1 cellular context compared by ENCODE assay signal in the genomic region with DNA sequence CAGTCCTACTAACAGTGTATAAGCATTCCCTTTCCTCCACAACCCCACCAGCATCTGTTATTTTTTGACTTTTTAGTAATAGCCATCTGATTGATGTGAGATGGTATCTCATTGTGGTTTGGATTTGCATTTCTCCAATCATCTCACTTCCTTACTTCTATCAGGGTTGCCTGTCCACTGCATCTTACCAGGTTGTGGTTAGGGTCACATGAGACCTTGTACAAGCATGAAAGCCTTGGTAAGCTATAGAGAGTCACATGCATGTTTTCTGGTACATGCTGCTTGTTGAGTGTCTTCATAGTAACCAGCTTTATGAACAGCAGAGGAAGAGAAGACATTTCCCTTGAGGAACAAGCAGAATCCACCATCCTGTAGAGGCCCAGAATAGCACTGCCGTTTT.
TF ChIP-seq lines count a peak whose summit lies in the region.

No MANE protein-coding gene starts in this region.

TF ChIP-seq in GM12878, 131 proteins besides CTCF, POLR2A, EP300 and RAD21 (continued from another document):
- TF ChIP-seq, protein P1, sequence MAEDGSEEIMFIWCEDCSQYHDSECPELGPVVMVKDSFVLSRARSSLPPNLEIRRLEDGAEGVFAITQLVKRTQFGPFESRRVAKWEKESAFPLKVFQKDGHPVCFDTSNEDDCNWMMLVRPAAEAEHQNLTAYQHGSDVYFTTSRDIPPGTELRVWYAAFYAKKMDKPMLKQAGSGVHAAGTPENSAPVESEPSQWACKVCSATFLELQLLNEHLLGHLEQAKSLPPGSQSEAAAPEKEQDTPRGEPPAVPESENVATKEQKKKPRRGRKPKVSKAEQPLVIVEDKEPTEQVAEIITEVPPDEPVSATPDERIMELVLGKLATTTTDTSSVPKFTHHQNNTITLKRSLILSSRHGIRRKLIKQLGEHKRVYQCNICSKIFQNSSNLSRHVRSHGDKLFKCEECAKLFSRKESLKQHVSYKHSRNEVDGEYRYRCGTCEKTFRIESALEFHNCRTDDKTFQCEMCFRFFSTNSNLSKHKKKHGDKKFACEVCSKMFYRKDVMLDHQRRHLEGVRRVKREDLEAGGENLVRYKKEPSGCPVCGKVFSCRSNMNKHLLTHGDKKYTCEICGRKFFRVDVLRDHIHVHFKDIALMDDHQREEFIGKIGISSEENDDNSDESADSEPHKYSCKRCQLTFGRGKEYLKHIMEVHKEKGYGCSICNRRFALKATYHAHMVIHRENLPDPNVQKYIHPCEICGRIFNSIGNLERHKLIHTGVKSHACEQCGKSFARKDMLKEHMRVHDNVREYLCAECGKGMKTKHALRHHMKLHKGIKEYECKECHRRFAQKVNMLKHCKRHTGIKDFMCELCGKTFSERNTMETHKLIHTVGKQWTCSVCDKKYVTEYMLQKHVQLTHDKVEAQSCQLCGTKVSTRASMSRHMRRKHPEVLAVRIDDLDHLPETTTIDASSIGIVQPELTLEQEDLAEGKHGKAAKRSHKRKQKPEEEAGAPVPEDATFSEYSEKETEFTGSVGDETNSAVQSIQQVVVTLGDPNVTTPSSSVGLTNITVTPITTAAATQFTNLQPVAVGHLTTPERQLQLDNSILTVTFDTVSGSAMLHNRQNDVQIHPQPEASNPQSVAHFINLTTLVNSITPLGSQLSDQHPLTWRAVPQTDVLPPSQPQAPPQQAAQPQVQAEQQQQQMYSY (CRISPR knock-in tag; IDR thresholded peaks at IDR 0.05) = no peak
- TF ChIP-seq KDM1A (IDR thresholded peaks at IDR 0.05; ENCODE audit: borderline replicate concordance) (no peak), NR2C1 (IDR thresholded peaks at IDR 0.05) (no peak), NFXL1 (IDR thresholded peaks at IDR 0.05; ENCODE audit: borderline replicate concordance) (no peak), EZH2 (IDR thresholded peaks at IDR 0.05; ENCODE audit: borderline replicate concordance, control insufficient read depth, low read depth, low read length) (no peak), ATF7 (IDR thresholded peaks at IDR 0.05; ENCODE audit: low read depth) (0 out of 2 replicates have a peak, but pooled peaks have one; percentile 14), ZBTB4 (CRISPR knock-in tag; IDR thresholded peaks at IDR 0.05) (no peak), SMC3 (IDR thresholded peaks at IDR 0.05; ENCODE audit: borderline replicate concordance, low read length) (no peak), HDAC2 (IDR thresholded peaks at IDR 0.05) (no peak), POU2F2 (IDR thresholded peaks at IDR 0.05; ENCODE audit: borderline replicate concordance, low read depth, low read length) (0 out of 3 replicates have a peak, but pooled peaks have one; percentile 15), ZBED1 (IDR thresholded peaks at IDR 0.05; ENCODE audit: borderline replicate concordance) (no peak), SMAD5 (IDR thresholded peaks at IDR 0.05; ENCODE audit: low read depth) (no peak), RUNX3 (IDR thresholded peaks at IDR 0.05; ENCODE audit: low read length) (peak; percentile 35; the same call in 1 of the 2 replicates), POLR2AphosphoS2 (IDR thresholded peaks at IDR 0.05; ENCODE audit: low read depth, low read length) (no peak), MAX (IDR thresholded peaks at IDR 0.05; ENCODE audit: low read depth, low read length) (no peak), ZNF622 (IDR thresholded peaks at IDR 0.05) (no peak), CHD1 (IDR thresholded peaks at IDR 0.05; ENCODE audit: low read depth, low read length) (no peak), ASH2L (IDR thresholded peaks at IDR 0.05; ENCODE audit: borderline replicate concordance, low read depth) (no peak), GABPA (IDR thresholded peaks at IDR 0.05; ENCODE audit: low read depth) (no peak)
- TF ChIP-seq, protein P2, sequence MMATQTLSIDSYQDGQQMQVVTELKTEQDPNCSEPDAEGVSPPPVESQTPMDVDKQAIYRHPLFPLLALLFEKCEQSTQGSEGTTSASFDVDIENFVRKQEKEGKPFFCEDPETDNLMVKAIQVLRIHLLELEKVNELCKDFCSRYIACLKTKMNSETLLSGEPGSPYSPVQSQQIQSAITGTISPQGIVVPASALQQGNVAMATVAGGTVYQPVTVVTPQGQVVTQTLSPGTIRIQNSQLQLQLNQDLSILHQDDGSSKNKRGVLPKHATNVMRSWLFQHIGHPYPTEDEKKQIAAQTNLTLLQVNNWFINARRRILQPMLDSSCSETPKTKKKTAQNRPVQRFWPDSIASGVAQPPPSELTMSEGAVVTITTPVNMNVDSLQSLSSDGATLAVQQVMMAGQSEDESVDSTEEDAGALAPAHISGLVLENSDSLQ (IDR thresholded peaks at IDR 0.05) = 0 out of 2 replicates have a peak, but pooled peaks have one; percentile 33
